Comparison of ENCODE assay signal across 1 cellular context in the genomic region with DNA sequence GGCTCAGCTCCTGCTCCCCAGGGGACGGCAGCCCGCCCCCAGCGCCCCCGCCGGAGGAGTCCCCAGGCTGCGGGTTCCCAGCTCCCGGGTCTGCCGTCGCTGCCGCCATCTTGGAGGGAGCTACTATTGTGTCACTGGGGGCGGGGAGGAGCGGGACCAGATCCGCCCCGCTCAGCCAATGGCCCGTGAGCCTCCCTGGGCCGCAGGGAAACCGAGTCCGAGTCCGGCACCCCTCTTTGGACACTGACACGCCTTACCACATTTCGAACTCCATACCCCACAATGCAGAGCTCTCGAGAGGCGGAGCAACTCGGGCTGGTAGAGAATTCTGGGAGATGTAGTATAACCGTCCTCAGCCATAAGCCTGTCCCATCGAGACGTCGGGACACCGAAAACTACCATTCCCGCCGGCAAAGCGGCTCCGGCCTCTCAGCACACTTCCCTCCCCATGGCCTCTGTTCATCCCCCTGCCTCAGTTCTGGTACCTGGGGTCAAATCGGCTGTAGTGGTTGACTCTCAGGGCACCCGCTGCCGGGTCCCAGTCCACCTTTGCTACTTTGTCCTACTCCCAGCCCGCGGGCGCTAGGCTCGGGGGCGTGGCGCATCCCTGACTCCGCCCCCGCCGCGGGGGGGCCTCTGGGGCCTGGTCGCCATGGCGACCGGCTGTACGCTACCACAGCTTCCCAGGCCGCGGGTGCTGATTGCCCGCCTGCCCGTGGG.
TF ChIP-seq lines count a peak whose summit lies in the region.

A gene (minus strand): TSS at position 133 of the 720 bp plus-strand sequence. CDS start 24 bp downstream, at position 109.
A gene with protein sequence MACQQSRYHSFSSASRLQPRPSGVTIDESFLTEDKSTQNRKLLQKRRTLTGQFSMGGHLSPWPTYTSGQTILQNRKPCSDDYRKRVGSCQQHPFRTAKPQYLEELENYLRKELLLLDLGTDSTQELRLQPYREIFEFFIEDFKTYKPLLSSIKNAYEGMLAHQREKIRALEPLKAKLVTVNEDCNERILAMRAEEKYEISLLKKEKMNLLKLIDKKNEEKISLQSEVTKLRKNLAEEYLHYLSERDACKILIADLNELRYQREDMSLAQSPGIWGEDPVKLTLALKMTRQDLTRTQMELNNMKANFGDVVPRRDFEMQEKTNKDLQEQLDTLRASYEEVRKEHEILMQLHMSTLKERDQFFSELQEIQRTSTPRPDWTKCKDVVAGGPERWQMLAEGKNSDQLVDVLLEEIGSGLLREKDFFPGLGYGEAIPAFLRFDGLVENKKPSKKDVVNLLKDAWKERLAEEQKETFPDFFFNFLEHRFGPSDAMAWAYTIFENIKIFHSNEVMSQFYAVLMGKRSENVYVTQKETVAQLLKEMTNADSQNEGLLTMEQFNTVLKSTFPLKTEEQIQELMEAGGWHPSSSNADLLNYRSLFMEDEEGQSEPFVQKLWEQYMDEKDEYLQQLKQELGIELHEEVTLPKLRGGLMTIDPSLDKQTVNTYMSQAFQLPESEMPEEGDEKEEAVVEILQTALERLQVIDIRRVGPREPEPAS (plus strand): TSS at position 462 of the 720 bp plus-strand sequence. CDS start 261 bp downstream, outside the sequence.

TF ChIP-seq in HepG2, 621 proteins besides CTCF, POLR2A, EP300 and RAD21 (continued from another document and continues in another):
- TF ChIP-seq ZNF510 (CRISPR knock-in tag; IDR thresholded peaks at IDR 0.05; ENCODE audit: low read depth) (peak; percentile 37; the same call in 1 of the 2 replicates), NR2F6 (IDR thresholded peaks at IDR 0.05) (no peak), NR2F6 (CRISPR knock-in tag; IDR thresholded peaks at IDR 0.05) (peak; percentile 24), NFATC3 (CRISPR knock-in tag; IDR thresholded peaks at IDR 0.05) (no peak), HNF4G (IDR thresholded peaks at IDR 0.05; ENCODE audit: borderline replicate concordance, low read depth, low read length) (peak; percentile 36; the same call in 1 of the 2 replicates), HNF4G (CRISPR knock-in tag; IDR thresholded peaks at IDR 0.05; ENCODE audit: borderline replicate concordance, low read depth) (no peak), SIN3A (IDR thresholded peaks at IDR 0.05; ENCODE audit: borderline replicate concordance, low read depth, low read length) (peak; percentile 96), TSC22D2 (CRISPR knock-in tag; IDR thresholded peaks at IDR 0.05; ENCODE audit: borderline replicate concordance) (peak; percentile 34; the same call in 1 of the 2 replicates), ZNF34 (CRISPR knock-in tag; IDR thresholded peaks at IDR 0.05; ENCODE audit: borderline replicate concordance) (no peak), NCOA5 (CRISPR knock-in tag; IDR thresholded peaks at IDR 0.05) (no peak), HNRNPLL (IDR thresholded peaks at IDR 0.05; ENCODE audit: low read depth, low read length, poor library complexity, severe bottlenecking) (peak; percentile 8), NAIF1 (CRISPR knock-in tag; IDR thresholded peaks at IDR 0.05; ENCODE audit: borderline replicate concordance) (no peak), POLR2AphosphoS2 (IDR thresholded peaks at IDR 0.05; ENCODE audit: low read depth, low read length) (no peak), MEIS1 (CRISPR knock-in tag; IDR thresholded peaks at IDR 0.05; ENCODE audit: borderline replicate concordance) (peak; percentile 59; the same call in 1 of the 2 replicates), MYC (CRISPR knock-in tag; IDR thresholded peaks at IDR 0.05; ENCODE audit: borderline replicate concordance) (peak; percentile 32; the same call in 1 of the 2 replicates), ZNF24 (IDR thresholded peaks at IDR 0.05) (no peak), CHD4 (IDR thresholded peaks at IDR 0.05; ENCODE audit: borderline replicate concordance, low read length) (no peak; the same call in 1 of the 2 replicates), ZNF44 (CRISPR knock-in tag; IDR thresholded peaks at IDR 0.05) (peak; percentile 96), ZNF816 (CRISPR knock-in tag; IDR thresholded peaks at IDR 0.05; ENCODE audit: borderline replicate concordance) (no peak), CC2D1A (CRISPR knock-in tag; IDR thresholded peaks at IDR 0.05) (no peak), ERF (CRISPR knock-in tag; IDR thresholded peaks at IDR 0.05) (peak; percentile 67), KDM2A (CRISPR knock-in tag; IDR thresholded peaks at IDR 0.05; ENCODE audit: borderline replicate concordance, low read depth) (peak; percentile 30; the same call in 1 of the 2 replicates), ZNF773 (CRISPR knock-in tag; IDR thresholded peaks at IDR 0.05; ENCODE audit: borderline replicate concordance) (no peak), ZBTB38 (CRISPR knock-in tag; IDR thresholded peaks at IDR 0.05) (peak; percentile 31; the same call in 1 of the 2 replicates), ZNF678 (CRISPR knock-in tag; IDR thresholded peaks at IDR 0.05) (no peak), ZNF572 (CRISPR knock-in tag; IDR thresholded peaks at IDR 0.05) (no peak), SOX5 (CRISPR knock-in tag; IDR thresholded peaks at IDR 0.05; ENCODE audit: borderline replicate concordance) (no peak), NR1H2 (CRISPR knock-in tag; IDR thresholded peaks at IDR 0.05; ENCODE audit: borderline replicate concordance, low read depth) (no peak), KDM5B (CRISPR knock-in tag; IDR thresholded peaks at IDR 0.05; ENCODE audit: borderline replicate concordance) (no peak; the same call in 1 of the 2 replicates), HNF4A (CRISPR knock-in tag; IDR thresholded peaks at IDR 0.05) (no peak), YEATS2 (CRISPR knock-in tag; IDR thresholded peaks at IDR 0.05; ENCODE audit: borderline replicate concordance) (0 out of 2 replicates have a peak, but pooled peaks have one; percentile 68), DMAP1 (CRISPR knock-in tag; IDR thresholded peaks at IDR 0.05) (peak; percentile 65; the same call in 1 of the 2 replicates), ETV6 (CRISPR knock-in tag; conservative IDR thresholded peaks at IDR 0.05) (no peak), PAF1 (CRISPR knock-in tag; IDR thresholded peaks at IDR 0.05) (no peak), KLF15 (CRISPR knock-in tag; IDR thresholded peaks at IDR 0.05; ENCODE audit: borderline replicate concordance) (no peak), PTBP1 (IDR thresholded peaks at IDR 0.05; ENCODE audit: low read depth, low read length, poor library complexity, severe bottlenecking) (no peak), ZNF383 (CRISPR knock-in tag; IDR thresholded peaks at IDR 0.05; ENCODE audit: borderline replicate concordance) (no peak; the same call in 1 of the 2 replicates), ZNF260 (CRISPR knock-in tag; IDR thresholded peaks at IDR 0.05; ENCODE audit: borderline replicate concordance, low read depth) (no peak), ZNF768 (CRISPR knock-in tag; IDR thresholded peaks at IDR 0.05) (0 out of 2 replicates have a peak, but pooled peaks have one; percentile 37)
- TF ChIP-seq, protein P1, sequence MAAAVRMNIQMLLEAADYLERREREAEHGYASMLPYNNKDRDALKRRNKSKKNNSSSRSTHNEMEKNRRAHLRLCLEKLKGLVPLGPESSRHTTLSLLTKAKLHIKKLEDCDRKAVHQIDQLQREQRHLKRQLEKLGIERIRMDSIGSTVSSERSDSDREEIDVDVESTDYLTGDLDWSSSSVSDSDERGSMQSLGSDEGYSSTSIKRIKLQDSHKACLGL (CRISPR knock-in tag; IDR thresholded peaks at IDR 0.05) = no peak
- TF ChIP-seq, protein P2, sequence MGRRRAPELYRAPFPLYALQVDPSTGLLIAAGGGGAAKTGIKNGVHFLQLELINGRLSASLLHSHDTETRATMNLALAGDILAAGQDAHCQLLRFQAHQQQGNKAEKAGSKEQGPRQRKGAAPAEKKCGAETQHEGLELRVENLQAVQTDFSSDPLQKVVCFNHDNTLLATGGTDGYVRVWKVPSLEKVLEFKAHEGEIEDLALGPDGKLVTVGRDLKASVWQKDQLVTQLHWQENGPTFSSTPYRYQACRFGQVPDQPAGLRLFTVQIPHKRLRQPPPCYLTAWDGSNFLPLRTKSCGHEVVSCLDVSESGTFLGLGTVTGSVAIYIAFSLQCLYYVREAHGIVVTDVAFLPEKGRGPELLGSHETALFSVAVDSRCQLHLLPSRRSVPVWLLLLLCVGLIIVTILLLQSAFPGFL (CRISPR knock-in tag; IDR thresholded peaks at IDR 0.05) = no peak
- TF ChIP-seq, protein P3, sequence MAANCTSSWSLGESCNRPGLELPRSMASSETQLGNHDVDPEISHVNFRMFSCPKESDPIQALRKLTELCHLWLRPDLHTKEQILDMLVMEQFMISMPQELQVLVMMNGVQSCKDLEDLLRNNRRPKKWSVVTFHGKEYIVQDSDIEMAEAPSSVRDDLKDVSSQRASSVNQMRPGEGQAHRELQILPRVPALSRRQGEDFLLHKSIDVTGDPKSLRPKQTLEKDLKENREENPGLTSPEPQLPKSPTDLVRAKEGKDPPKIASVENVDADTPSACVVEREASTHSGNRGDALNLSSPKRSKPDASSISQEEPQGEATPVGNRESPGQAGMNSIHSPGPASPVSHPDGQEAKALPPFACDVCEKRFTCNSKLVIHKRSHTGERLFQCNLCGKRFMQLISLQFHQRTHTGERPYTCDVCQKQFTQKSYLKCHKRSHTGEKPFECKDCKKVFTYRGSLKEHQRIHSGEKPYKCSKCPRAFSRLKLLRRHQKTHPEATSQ (CRISPR knock-in tag; IDR thresholded peaks at IDR 0.05; ENCODE audit: borderline replicate concordance) = no peak
- TF ChIP-seq, protein P4, sequence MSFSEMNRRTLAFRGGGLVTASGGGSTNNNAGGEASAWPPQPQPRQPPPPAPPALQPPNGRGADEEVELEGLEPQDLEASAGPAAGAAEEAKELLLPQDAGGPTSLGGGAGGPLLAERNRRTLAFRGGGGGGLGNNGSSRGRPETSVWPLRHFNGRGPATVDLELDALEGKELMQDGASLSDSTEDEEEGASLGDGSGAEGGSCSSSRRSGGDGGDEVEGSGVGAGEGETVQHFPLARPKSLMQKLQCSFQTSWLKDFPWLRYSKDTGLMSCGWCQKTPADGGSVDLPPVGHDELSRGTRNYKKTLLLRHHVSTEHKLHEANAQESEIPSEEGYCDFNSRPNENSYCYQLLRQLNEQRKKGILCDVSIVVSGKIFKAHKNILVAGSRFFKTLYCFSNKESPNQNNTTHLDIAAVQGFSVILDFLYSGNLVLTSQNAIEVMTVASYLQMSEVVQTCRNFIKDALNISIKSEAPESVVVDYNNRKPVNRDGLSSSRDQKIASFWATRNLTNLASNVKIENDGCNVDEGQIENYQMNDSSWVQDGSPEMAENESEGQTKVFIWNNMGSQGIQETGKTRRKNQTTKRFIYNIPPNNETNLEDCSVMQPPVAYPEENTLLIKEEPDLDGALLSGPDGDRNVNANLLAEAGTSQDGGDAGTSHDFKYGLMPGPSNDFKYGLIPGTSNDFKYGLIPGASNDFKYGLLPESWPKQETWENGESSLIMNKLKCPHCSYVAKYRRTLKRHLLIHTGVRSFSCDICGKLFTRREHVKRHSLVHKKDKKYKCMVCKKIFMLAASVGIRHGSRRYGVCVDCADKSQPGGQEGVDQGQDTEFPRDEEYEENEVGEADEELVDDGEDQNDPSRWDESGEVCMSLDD (CRISPR knock-in tag; IDR thresholded peaks at IDR 0.05; ENCODE audit: borderline replicate concordance) = peak; percentile 42; the same call in 1 of the 2 replicates
- TF ChIP-seq, protein P5, sequence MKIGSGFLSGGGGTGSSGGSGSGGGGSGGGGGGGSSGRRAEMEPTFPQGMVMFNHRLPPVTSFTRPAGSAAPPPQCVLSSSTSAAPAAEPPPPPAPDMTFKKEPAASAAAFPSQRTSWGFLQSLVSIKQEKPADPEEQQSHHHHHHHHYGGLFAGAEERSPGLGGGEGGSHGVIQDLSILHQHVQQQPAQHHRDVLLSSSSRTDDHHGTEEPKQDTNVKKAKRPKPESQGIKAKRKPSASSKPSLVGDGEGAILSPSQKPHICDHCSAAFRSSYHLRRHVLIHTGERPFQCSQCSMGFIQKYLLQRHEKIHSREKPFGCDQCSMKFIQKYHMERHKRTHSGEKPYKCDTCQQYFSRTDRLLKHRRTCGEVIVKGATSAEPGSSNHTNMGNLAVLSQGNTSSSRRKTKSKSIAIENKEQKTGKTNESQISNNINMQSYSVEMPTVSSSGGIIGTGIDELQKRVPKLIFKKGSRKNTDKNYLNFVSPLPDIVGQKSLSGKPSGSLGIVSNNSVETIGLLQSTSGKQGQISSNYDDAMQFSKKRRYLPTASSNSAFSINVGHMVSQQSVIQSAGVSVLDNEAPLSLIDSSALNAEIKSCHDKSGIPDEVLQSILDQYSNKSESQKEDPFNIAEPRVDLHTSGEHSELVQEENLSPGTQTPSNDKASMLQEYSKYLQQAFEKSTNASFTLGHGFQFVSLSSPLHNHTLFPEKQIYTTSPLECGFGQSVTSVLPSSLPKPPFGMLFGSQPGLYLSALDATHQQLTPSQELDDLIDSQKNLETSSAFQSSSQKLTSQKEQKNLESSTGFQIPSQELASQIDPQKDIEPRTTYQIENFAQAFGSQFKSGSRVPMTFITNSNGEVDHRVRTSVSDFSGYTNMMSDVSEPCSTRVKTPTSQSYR (CRISPR knock-in tag; IDR thresholded peaks at IDR 0.05; ENCODE audit: borderline replicate concordance) = no peak
- TF ChIP-seq, protein P6, sequence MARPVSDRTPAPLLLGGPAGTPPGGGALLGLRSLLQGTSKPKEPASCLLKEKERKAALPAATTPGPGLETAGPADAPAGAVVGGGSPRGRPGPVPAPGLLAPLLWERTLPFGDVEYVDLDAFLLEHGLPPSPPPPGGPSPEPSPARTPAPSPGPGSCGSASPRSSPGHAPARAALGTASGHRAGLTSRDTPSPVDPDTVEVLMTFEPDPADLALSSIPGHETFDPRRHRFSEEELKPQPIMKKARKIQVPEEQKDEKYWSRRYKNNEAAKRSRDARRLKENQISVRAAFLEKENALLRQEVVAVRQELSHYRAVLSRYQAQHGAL (CRISPR knock-in tag; IDR thresholded peaks at IDR 0.05; ENCODE audit: not compliant biosample characterization) = no peak
- TF ChIP-seq, protein P7, sequence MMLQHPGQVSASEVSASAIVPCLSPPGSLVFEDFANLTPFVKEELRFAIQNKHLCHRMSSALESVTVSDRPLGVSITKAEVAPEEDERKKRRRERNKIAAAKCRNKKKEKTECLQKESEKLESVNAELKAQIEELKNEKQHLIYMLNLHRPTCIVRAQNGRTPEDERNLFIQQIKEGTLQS (CRISPR knock-in tag; IDR thresholded peaks at IDR 0.05) = peak; percentile 55; the same call in 1 of the 2 replicates
- TF ChIP-seq, protein P8, sequence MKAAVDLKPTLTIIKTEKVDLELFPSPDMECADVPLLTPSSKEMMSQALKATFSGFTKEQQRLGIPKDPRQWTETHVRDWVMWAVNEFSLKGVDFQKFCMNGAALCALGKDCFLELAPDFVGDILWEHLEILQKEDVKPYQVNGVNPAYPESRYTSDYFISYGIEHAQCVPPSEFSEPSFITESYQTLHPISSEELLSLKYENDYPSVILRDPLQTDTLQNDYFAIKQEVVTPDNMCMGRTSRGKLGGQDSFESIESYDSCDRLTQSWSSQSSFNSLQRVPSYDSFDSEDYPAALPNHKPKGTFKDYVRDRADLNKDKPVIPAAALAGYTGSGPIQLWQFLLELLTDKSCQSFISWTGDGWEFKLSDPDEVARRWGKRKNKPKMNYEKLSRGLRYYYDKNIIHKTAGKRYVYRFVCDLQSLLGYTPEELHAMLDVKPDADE (CRISPR knock-in tag; IDR thresholded peaks at IDR 0.05) = no peak
- TF ChIP-seq, protein P9, sequence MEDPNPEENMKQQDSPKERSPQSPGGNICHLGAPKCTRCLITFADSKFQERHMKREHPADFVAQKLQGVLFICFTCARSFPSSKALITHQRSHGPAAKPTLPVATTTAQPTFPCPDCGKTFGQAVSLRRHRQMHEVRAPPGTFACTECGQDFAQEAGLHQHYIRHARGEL (CRISPR knock-in tag; IDR thresholded peaks at IDR 0.05) = no peak
